ENCODE assay signal across 8 cellular contexts in genomic region chr16:73232555-73233422, GRCh38.
DNase-seq lines count a peak whose midpoint lies in the region; ATAC-seq and TF ChIP-seq lines count a peak whose summit lies in the region.

No MANE protein-coding gene starts in this region.

- peaks cover 8% of the 10 kb centered on the region for H3K4me1 ChIP-seq in RWPE2 (ENCODE audit: insufficient read depth, poor library complexity, severe bottlenecking)

- no peak for TF ChIP-seq CTCF in RWPE2 (IDR thresholded peaks at IDR 0.05; ENCODE audit: poor library complexity, severe bottlenecking)
- TF ChIP-seq CTCF in retinal pigment epithelial cell (conservative IDR thresholded peaks at IDR 0.05; ENCODE audit: low read depth, low read length): no peak
- no peak for TF ChIP-seq CTCF in GM13977 (IDR thresholded peaks at IDR 0.05; ENCODE audit: extremely low read depth, insufficient read depth, missing control alignments)

- no peaks in the 10 kb centered on the region for H3K9me3 Mint-ChIP-seq in activated CD4-positive, alpha-beta T cell treated with anti-CD3 and anti-CD28 coated beads, Interleukin-2, amount 10 ng/mL, durations not matched to agents 24 days and 14 days

- H3K4me3 ChIP-seq in RWPE2 (ENCODE audit: severe bottlenecking) (no peak overlapping the region), retinal pigment epithelial cell (ENCODE audit: low read length) (no peak overlapping the region)

- H3K36me3 Mint-ChIP-seq in activated CD4-positive, alpha-beta T cell treated with anti-CD3 and anti-CD28 coated beads, Interleukin-2, amount 10 ng/mL, durations not matched to agents 24 days and 14 days (ENCODE audit: low read depth): no peaks in the 10 kb centered on the region

- intact Hi-C loops in head of caudate nucleus (cut with DNase I): no loop called here
- intact Hi-C loops in activated CD4-positive, alpha-beta T cell treated with anti-CD3 and anti-CD28 coated beads, Interleukin-2, amount 10 ng/mL, durations not matched to agents 24 days and 14 days (cut with micrococcal nuclease): no loop called here

- ATAC-seq in RWPE2 (ENCODE audit: low read depth) (peak; percentile 62), GM21529 (IDR thresholded peaks at IDR 0.05; ENCODE audit: unreplicated experiment) (no peak)

- H3K4me1 Mint-ChIP-seq in activated CD4-positive, alpha-beta T cell treated with anti-CD3 and anti-CD28 coated beads, Interleukin-2, amount 10 ng/mL, durations not matched to agents 24 days and 14 days: no peaks in the 10 kb centered on the region

- H3K27me3 Mint-ChIP-seq in activated CD4-positive, alpha-beta T cell treated with anti-CD3 and anti-CD28 coated beads, Interleukin-2, amount 10 ng/mL, durations not matched to agents 24 days and 14 days: no peaks in the 10 kb centered on the region

- no peaks in the 10 kb centered on the region for H3K36me3 ChIP-seq in RWPE2 (ENCODE audit: low read depth)

- in situ Hi-C loops in GM13977 (cut with MboI; ENCODE audit: low pct_unique_long_range_greater_than_20kb, low sequenced_read_pairs, unreplicated experiment): no loop called here

- peaks cover 6% of the 10 kb centered on the region for H3K27me3 ChIP-seq in RWPE2 (ENCODE audit: insufficient read depth, poor library complexity, severe bottlenecking)

- no peak overlapping the region for H3K27ac Mint-ChIP-seq in activated CD4-positive, alpha-beta T cell treated with anti-CD3 and anti-CD28 coated beads, Interleukin-2, amount 10 ng/mL, durations not matched to agents 24 days and 14 days

- no peak overlapping the region for H3K27ac ChIP-seq in RWPE2 (ENCODE audit: poor library complexity, severe bottlenecking)

- DNase-seq in ELF-1 (ENCODE audit: low read depth, low spot score) (peak; percentile 90), RWPE2 (ENCODE audit: low spot score) (no peak), head of caudate nucleus (peak; percentile 17 to 82 (median 56)), retinal pigment epithelial cell (ENCODE audit: low read depth) (peak; percentile 40), NCI-H1930 (lab: John Stamatoyannopoulos, UW) (no peak), GM13977 (ENCODE audit: low spot score) (no peak)
- no peak for DNase-seq in activated CD4-positive, alpha-beta T cell treated with anti-CD3 and anti-CD28 coated beads, Interleukin-2, amount 10 ng/mL, durations not matched to agents 24 days and 14 days

- H3K4me3 Mint-ChIP-seq in activated CD4-positive, alpha-beta T cell treated with anti-CD3 and anti-CD28 coated beads, Interleukin-2, amount 10 ng/mL, durations not matched to agents 24 days and 14 days: no peak overlapping the region

- no peaks in the 10 kb centered on the region for H3K9me3 ChIP-seq in RWPE2 (ENCODE audit: severe bottlenecking)

Comparison
In these comparisons a context has a peak if more than half of its experiments do, and no peak if none do; other contexts are left out.
1. DNase-seq: peak in ELF-1 (single experiment), head of caudate nucleus (42 of 42) and retinal pigment epithelial cell (single experiment); none in RWPE2 (single experiment), NCI-H1930 (0 of 2), GM13977 (single experiment) and activated CD4-positive, alpha-beta T cell treated with anti-CD3 and anti-CD28 coated beads, Interleukin-2, amount 10 ng/mL, durations not matched to agents 24 days and 14 days (single experiment).